ENCODE assay signal across 1 cellular context in the genomic region with DNA sequence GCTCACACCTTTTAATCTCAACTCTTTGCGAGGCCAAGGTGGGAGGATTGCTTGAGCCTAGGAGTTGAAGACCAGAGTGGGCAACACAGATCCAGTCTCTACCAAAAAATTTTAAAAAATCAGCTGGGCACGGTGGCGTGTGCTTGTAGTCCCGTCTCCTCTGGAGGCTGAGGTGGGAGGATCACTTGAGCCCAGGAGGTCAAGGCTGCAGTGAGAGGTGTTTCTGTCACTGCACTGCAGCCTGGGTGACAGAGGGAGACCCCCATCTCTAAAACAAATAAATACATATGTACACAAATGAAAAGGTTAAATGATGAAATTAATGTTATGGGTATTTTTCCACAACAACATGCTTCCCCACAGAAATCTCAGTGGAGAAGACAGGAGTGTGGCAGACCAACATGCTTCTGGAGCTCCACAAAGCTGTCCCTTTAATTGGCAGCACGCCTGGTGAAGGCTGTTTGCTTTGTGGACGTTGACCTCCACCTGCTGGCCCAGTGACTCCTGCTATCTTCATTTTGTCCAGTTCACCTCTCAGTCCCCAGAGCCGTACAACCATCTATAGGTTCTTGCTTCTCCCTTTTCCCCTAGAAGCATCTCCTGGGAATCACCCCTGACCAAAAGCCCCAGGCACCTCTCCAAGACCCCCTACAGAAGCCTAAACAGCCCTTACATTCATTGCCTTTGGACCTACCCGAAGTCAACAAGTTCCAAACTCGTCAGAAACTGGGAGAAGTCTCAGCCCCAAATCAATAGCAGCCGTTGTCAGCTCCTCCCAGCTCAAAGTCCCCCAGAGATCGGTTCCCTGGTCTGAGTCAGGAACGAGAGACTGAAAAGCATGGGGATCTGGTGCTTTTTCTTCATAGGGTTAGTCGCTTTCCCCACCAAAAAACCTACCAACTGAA.
A peak's percentile ranks its signal among the peaks of the same experiment; 100 is the strongest.
TF ChIP-seq lines count a peak whose summit lies in the region.

No MANE protein-coding gene starts in this region.

TF ChIP-seq in liver, 16 proteins besides CTCF, POLR2A, EP300 and RAD21 (continued from another document):
- TF ChIP-seq NR2F2 (IDR thresholded peaks at IDR 0.05) (peak; percentile 73), JUND (IDR thresholded peaks at IDR 0.05) (peak in 1 of 2 donors; percentile 65), TAF1 (conservative IDR thresholded peaks at IDR 0.05) (peak; percentile 68), HNF4A (conservative IDR thresholded peaks at IDR 0.05) (peak; percentile 90 to 94), EGR1 (IDR thresholded peaks at IDR 0.05; ENCODE audit: low read depth in 2 of 2) (peak in 1 of 2 donors; percentile 56), RXRA (IDR thresholded peaks at IDR 0.05) (peak; percentile 92 to 93)
- TF ChIP-seq, protein P1, sequence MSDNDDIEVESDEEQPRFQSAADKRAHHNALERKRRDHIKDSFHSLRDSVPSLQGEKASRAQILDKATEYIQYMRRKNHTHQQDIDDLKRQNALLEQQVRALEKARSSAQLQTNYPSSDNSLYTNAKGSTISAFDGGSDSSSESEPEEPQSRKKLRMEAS (IDR thresholded peaks at IDR 0.05): peak; percentile 92
